Comparison of ENCODE assay signal across 1 cellular context in the genomic region with DNA sequence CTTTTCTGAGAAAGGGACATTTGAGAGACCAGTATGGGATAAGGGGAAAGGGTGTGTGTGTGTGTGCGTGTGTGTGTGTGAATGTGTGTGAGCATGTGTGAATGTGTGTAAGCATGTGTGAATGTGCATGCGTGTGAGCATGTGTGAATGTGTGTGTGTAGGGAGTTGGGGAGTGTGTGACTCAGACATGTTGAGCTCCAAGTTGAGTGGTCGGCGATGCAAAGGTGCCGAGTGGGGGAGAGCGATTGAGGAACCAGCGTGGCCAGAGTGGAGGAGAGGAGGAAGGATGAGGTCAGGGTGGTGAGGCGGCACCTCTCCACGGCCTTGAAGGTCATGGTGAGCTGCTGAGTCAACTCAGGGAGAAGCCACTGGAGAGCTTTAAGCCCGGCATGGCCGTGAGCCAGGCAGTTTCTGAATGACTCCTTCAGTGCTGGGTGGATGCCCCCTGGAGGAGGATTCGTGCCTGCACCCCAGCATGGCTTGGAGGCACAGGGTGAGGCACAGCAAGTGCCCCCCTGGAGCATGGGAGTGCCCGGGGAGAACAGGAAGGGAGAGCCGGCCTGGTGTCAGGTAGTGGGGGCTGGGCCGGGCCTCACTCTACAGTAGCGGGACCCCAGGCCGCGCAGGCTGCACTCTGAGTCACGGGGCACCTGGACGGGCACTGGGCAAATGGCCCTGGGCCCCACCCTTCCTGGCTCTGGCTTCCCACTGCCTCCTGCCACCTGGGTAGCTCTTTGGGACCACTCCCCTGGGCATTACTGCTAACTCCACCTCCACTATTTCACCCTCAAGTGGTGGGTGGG.
A peak's percentile ranks its signal among the peaks of the same experiment; 100 is the strongest.
TF ChIP-seq lines count a peak whose summit lies in the region.

No MANE protein-coding gene starts in this region.

TF ChIP-seq in K562, 482 proteins besides CTCF, POLR2A, EP300 and RAD21 (continued from another document):
- TF ChIP-seq HINFP (tag; conservative IDR thresholded peaks at IDR 0.05; ENCODE audit: low read depth): 0 out of 2 replicates have a peak, but pooled peaks have one; percentile 20
- TF ChIP-seq ZNF324 (CRISPR knock-in tag; IDR thresholded peaks at IDR 0.05): no peak
- no peak for TF ChIP-seq SP2 (IDR thresholded peaks at IDR 0.05; ENCODE audit: extremely low read depth, low read depth, low read length, poor library complexity, severe bottlenecking)
- TF ChIP-seq, protein P1, sequence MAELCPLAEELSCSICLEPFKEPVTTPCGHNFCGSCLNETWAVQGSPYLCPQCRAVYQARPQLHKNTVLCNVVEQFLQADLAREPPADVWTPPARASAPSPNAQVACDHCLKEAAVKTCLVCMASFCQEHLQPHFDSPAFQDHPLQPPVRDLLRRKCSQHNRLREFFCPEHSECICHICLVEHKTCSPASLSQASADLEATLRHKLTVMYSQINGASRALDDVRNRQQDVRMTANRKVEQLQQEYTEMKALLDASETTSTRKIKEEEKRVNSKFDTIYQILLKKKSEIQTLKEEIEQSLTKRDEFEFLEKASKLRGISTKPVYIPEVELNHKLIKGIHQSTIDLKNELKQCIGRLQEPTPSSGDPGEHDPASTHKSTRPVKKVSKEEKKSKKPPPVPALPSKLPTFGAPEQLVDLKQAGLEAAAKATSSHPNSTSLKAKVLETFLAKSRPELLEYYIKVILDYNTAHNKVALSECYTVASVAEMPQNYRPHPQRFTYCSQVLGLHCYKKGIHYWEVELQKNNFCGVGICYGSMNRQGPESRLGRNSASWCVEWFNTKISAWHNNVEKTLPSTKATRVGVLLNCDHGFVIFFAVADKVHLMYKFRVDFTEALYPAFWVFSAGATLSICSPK (IDR thresholded peaks at IDR 0.05; ENCODE audit: borderline replicate concordance): peak; percentile 95; the same call in 1 of the 2 replicates
- no peak for TF ChIP-seq ZNF445 (CRISPR knock-in tag; IDR thresholded peaks at IDR 0.05; ENCODE audit: low read depth)
- TF ChIP-seq RB1 (IDR thresholded peaks at IDR 0.05; ENCODE audit: low read depth): peak; percentile 41; the same call in 1 of the 2 replicates
- peak; percentile 33 for TF ChIP-seq HMGN3 (IDR thresholded peaks at IDR 0.05; ENCODE audit: borderline replicate concordance, extremely low read depth, insufficient read length, low read depth, low read length)
- no peak for TF ChIP-seq NR4A1 (CRISPR knock-in tag; IDR thresholded peaks at IDR 0.05)
- TF ChIP-seq NR4A1 (tag; IDR thresholded peaks at IDR 0.05): peak; percentile 79; the same call in 1 of the 2 replicates
- no peak for TF ChIP-seq MED1 (CRISPR knock-in tag; IDR thresholded peaks at IDR 0.05; ENCODE audit: borderline replicate concordance)
